9 cellular contexts compared by ENCODE assay signal in the genomic region with DNA sequence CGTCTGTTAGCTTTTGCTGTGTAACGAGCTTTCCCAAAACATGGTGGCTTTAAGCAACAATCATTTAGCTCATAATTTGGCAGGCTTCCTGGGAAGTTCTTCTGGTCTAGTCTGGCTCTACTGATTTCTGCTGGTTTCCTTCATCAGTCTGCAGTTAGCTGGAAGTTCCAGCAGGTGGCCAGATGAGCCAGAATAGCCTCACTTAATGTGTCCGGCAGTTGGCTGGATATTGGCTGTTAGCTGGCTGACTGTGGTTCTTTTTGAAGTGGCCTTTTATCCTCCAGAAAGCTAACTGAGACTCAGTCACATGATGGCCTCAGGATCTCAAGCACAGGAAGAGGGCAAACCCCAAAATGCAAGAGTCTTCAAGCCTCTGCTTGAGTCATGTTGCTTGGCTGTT. TPM values are rescaled to one million over a fixed set of nuclear protein-coding genes. Genes with fewer than 3 reads are reported as not detected.
DNase-seq lines count a peak whose midpoint lies in the region; ATAC-seq and TF ChIP-seq lines count a peak whose summit lies in the region.
"Had no signal": no experiment of that assay in that cellular context is flagged by ENCODE, and none has a peak within 500 bp of the region (broad histone marks: within the 10 kb centered on the region; RNA-seq: fewer than 3 reads in every experiment).

No MANE protein-coding gene starts in this region.

- peak; percentile 74 for TF ChIP-seq CTCF in PC-9 (conservative IDR thresholded peaks at IDR 0.05)
- TF ChIP-seq CTCF in epithelial cell of esophagus (IDR thresholded peaks at IDR 0.05; ENCODE audit: insufficient read depth, low read depth, low read length, missing control alignments): peak; percentile 81
- TF ChIP-seq CTCF in nephron progenitor cell (IDR thresholded peaks at IDR 0.05): peak; percentile 53

- H3K4me1 Mint-ChIP-seq in nephron progenitor cell: peaks cover 5% of the 10 kb centered on the region

- H3K4me1 ChIP-seq in PC-9 (replicated peaks; ENCODE audit: insufficient read depth): no peaks in the 10 kb centered on the region

- H4K20me1 ChIP-seq in PC-9 (ENCODE audit: insufficient read depth): no peaks in the 10 kb centered on the region

- no peaks in the 10 kb centered on the region for H3K9me2 ChIP-seq in PC-9 (ENCODE audit: insufficient read depth)

- H3K27ac ChIP-seq in PC-9: no peak overlapping the region

- no peaks in the 10 kb centered on the region for H3K9me3 ChIP-seq in PC-9 (ENCODE audit: insufficient read depth, low read depth)

- no TSS peak for BruUV-seq in PC-9 (replicated peaks; lab: Mats Ljungman, UMichigan)

- peak; percentile 67 for DNase-seq in DMS 273 (lab: John Stamatoyannopoulos, UW; ENCODE audit: unreplicated experiment)
- DNase-seq in DMS 273 treated with DMSO at 0.1 percent for 48 hours (lab: John Stamatoyannopoulos, UW): no peak
- DNase-seq in GM19240 (ENCODE audit: insufficient read length, low spot score): peak; percentile 28
- peak; percentile 11 to 37 for DNase-seq in PC-9
- peak; percentile 46 for DNase-seq in epithelial cell of esophagus (ENCODE audit: low read depth)
- peak; percentile 33 for DNase-seq in nephron progenitor cell
- no peak for DNase-seq in DMS79 (lab: John Stamatoyannopoulos, UW)

- no peak overlapping the region for H3K4me2 ChIP-seq in PC-9

- no peak overlapping the region for H3K4me3 ChIP-seq in PC-9
- H3K4me3 ChIP-seq in epithelial cell of esophagus (ENCODE audit: low read length): no peak overlapping the region

- no peaks in the 10 kb centered on the region for H3K27me3 Mint-ChIP-seq in nephron progenitor cell (ENCODE audit: low read depth, poor library complexity)

- H3F3A ChIP-seq in PC-9 (ENCODE audit: insufficient read depth, low read depth): no peaks in the 10 kb centered on the region

- H3K36me3 Mint-ChIP-seq in nephron progenitor cell (ENCODE audit: low read depth): no peaks in the 10 kb centered on the region
- H3K36me3 Mint-ChIP-seq: activated naive CD4-positive, alpha-beta T cell treated with anti-CD3 and anti-CD28 coated beads, Interleukin-2, amount 50 U/mL, for 72 hours had no signal

- peak; percentile 79 for ATAC-seq in HG03159 (IDR thresholded peaks at IDR 0.05; ENCODE audit: unreplicated experiment)

- H3K27ac Mint-ChIP-seq in nephron progenitor cell: no peak overlapping the region
- H3K27ac Mint-ChIP-seq: activated naive CD4-positive, alpha-beta T cell treated with anti-CD3 and anti-CD28 coated beads, Interleukin-2, amount 50 U/mL, for 72 hours had no signal

- intact Hi-C loops in PC-9 (cut with micrococcal nuclease; ENCODE audit: unreplicated experiment): loop anchor here (5.0 kb wide), 3 partner anchors 100 to 620 kb away; no protein-coding TSS in a partner anchor

- POLR2A ChIA-PET in PC-9 (lab: Charles Lee; ENCODE audit: unreplicated experiment): no interaction called here

- H3K79me2 ChIP-seq in PC-9 (ENCODE audit: low read depth): no peaks in the 10 kb centered on the region

- no peak overlapping the region for H2AFZ ChIP-seq in PC-9

- H3K9me3 Mint-ChIP-seq in nephron progenitor cell: peaks cover 14% of the 10 kb centered on the region
- H3K9me3 Mint-ChIP-seq: activated naive CD4-positive, alpha-beta T cell treated with anti-CD3 and anti-CD28 coated beads, Interleukin-2, amount 50 U/mL, for 72 hours had no signal

- no peak overlapping the region for H3K4me3 Mint-ChIP-seq in nephron progenitor cell

- H3K27me3 ChIP-seq in PC-9 (ENCODE audit: insufficient read depth, low read depth): no peaks in the 10 kb centered on the region

- H3K36me3 ChIP-seq in PC-9 (ENCODE audit: low read depth): no peaks in the 10 kb centered on the region

- CTCF ChIA-PET in PC-9 (lab: Charles Lee): no interaction called here

RNA-seq across cellular contexts. Expression of a gene that starts 34.9 kb away (rescaled TPM):
- total RNA-seq in PC-9 (2021): not detected in 2 replicates
- total RNA-seq: activated naive CD4-positive, alpha-beta T cell treated with anti-CD3 and anti-CD28 coated beads, Interleukin-2, amount 50 U/mL, for 72 hours had no signal

Comparison
In these comparisons a context has a peak if more than half of its experiments do, and no peak if none do; other contexts are left out.
1. DNase-seq: peak in DMS 273 (single experiment), GM19240 (single experiment), PC-9 (2 of 2), epithelial cell of esophagus (single experiment) and nephron progenitor cell (single experiment); none in DMS 273 treated with DMSO at 0.1 percent for 48 hours (single experiment) and DMS79 (single experiment).
2. Peak in every context shown above with its lines, with median percentiles within 50 percentile points of each other: CTCF ChIP-seq.